1 cellular context compared by ENCODE assay signal in genomic region chr2:65040414-65041261, GRCh38.
TF ChIP-seq lines count a peak whose summit lies in the region.

No MANE protein-coding gene starts in this region.

TF ChIP-seq in K562, 482 proteins besides CTCF, POLR2A, EP300 and RAD21 (continued from another document):
- TF ChIP-seq KLF10 (CRISPR knock-in tag; IDR thresholded peaks at IDR 0.05) (no peak), IFI16 (CRISPR knock-in tag; IDR thresholded peaks at IDR 0.05) (no peak), E4F1 (CRISPR knock-in tag; IDR thresholded peaks at IDR 0.05; ENCODE audit: borderline replicate concordance) (no peak), SIX5 (IDR thresholded peaks at IDR 0.05; ENCODE audit: borderline replicate concordance in 1 of 2, insufficient read depth in 1 of 2, low read depth in 1 of 2, low read length in 2 of 2) (no peak), SMARCE1 (IDR thresholded peaks at IDR 0.05) (no peak), ZNF785 (CRISPR knock-in tag; IDR thresholded peaks at IDR 0.05) (no peak), HNRNPLL (IDR thresholded peaks at IDR 0.05; ENCODE audit: low read depth, low read length, poor library complexity, severe bottlenecking) (no peak), MYBL2 (IDR thresholded peaks at IDR 0.05; ENCODE audit: low read depth) (no peak), MYBL2 (CRISPR knock-in tag; IDR thresholded peaks at IDR 0.05; ENCODE audit: borderline replicate concordance) (no peak), ZKSCAN1 (IDR thresholded peaks at IDR 0.05; ENCODE audit: low read depth, low read length) (no peak), CSDE1 (IDR thresholded peaks at IDR 0.05) (no peak), TAF9B (IDR thresholded peaks at IDR 0.05; ENCODE audit: partially characterized antibody) (peak; percentile 11), MXI1 (IDR thresholded peaks at IDR 0.05; ENCODE audit: low read depth, low read length) (no peak), MXD1 (CRISPR knock-in tag; IDR thresholded peaks at IDR 0.05; ENCODE audit: borderline replicate concordance, poor library complexity, severe bottlenecking) (no peak), HMBOX1 (IDR thresholded peaks at IDR 0.05) (peak; percentile 51), HDAC3 (IDR thresholded peaks at IDR 0.05; ENCODE audit: borderline replicate concordance, partially characterized antibody) (peak; percentile 38), RB1 (IDR thresholded peaks at IDR 0.05; ENCODE audit: low read depth) (peak; percentile 15; the same call in 1 of the 2 replicates), SMC3 (conservative IDR thresholded peaks at IDR 0.05; ENCODE audit: insufficient read depth, low read depth, low read length) (peak; percentile 94), ARID2 (IDR thresholded peaks at IDR 0.05) (peak; percentile 92), KLF6 (CRISPR knock-in tag; IDR thresholded peaks at IDR 0.05; ENCODE audit: borderline replicate concordance) (no peak), POLR2B (IDR thresholded peaks at IDR 0.05; ENCODE audit: low read depth, partially characterized antibody) (no peak)
- TF ChIP-seq, protein P1, sequence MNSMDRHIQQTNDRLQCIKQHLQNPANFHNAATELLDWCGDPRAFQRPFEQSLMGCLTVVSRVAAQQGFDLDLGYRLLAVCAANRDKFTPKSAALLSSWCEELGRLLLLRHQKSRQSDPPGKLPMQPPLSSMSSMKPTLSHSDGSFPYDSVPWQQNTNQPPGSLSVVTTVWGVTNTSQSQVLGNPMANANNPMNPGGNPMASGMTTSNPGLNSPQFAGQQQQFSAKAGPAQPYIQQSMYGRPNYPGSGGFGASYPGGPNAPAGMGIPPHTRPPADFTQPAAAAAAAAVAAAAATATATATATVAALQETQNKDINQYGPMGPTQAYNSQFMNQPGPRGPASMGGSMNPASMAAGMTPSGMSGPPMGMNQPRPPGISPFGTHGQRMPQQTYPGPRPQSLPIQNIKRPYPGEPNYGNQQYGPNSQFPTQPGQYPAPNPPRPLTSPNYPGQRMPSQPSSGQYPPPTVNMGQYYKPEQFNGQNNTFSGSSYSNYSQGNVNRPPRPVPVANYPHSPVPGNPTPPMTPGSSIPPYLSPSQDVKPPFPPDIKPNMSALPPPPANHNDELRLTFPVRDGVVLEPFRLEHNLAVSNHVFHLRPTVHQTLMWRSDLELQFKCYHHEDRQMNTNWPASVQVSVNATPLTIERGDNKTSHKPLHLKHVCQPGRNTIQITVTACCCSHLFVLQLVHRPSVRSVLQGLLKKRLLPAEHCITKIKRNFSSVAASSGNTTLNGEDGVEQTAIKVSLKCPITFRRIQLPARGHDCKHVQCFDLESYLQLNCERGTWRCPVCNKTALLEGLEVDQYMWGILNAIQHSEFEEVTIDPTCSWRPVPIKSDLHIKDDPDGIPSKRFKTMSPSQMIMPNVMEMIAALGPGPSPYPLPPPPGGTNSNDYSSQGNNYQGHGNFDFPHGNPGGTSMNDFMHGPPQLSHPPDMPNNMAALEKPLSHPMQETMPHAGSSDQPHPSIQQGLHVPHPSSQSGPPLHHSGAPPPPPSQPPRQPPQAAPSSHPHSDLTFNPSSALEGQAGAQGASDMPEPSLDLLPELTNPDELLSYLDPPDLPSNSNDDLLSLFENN (IDR thresholded peaks at IDR 0.05; ENCODE audit: low read depth in 2 of 2, low read length in 2 of 2): no peak
- TF ChIP-seq, protein P2, sequence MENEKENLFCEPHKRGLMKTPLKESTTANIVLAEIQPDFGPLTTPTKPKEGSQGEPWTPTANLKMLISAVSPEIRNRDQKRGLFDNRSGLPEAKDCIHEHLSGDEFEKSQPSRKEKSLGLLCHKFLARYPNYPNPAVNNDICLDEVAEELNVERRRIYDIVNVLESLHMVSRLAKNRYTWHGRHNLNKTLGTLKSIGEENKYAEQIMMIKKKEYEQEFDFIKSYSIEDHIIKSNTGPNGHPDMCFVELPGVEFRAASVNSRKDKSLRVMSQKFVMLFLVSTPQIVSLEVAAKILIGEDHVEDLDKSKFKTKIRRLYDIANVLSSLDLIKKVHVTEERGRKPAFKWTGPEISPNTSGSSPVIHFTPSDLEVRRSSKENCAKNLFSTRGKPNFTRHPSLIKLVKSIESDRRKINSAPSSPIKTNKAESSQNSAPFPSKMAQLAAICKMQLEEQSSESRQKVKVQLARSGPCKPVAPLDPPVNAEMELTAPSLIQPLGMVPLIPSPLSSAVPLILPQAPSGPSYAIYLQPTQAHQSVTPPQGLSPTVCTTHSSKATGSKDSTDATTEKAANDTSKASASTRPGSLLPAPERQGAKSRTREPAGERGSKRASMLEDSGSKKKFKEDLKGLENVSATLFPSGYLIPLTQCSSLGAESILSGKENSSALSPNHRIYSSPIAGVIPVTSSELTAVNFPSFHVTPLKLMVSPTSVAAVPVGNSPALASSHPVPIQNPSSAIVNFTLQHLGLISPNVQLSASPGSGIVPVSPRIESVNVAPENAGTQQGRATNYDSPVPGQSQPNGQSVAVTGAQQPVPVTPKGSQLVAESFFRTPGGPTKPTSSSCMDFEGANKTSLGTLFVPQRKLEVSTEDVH (IDR thresholded peaks at IDR 0.05; ENCODE audit: low read depth, partially characterized antibody): no peak
- TF ChIP-seq, protein P3, sequence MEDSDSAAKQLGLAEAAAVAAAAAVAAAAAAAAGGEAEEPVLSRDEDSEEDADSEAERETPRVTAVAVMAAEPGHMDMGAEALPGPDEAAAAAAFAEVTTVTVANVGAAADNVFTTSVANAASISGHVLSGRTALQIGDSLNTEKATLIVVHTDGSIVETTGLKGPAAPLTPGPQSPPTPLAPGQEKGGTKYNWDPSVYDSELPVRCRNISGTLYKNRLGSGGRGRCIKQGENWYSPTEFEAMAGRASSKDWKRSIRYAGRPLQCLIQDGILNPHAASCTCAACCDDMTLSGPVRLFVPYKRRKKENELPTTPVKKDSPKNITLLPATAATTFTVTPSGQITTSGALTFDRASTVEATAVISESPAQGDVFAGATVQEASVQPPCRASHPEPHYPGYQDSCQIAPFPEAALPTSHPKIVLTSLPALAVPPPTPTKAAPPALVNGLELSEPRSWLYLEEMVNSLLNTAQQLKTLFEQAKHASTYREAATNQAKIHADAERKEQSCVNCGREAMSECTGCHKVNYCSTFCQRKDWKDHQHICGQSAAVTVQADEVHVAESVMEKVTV (CRISPR knock-in tag; IDR thresholded peaks at IDR 0.05): peak; percentile 80
